21 cellular contexts compared by ENCODE assay signal in genomic region chrX:124699876-124700275, GRCh38.
DNase-seq lines count a peak whose midpoint lies in the region; ATAC-seq, FAIRE-seq and TF ChIP-seq lines count a peak whose summit lies in the region.
"Had no signal": no experiment of that assay in that cellular context is flagged by ENCODE, and none has a peak within 500 bp of the region (broad histone marks: within the 10 kb centered on the region; RNA-seq: fewer than 3 reads in every experiment).

No MANE protein-coding gene starts in this region.

- BruUV-seq in HepG2 (replicated peaks; lab: Mats Ljungman, UMichigan) = no TSS peak
- no TSS peak for BruUV-seq in K562 (replicated peaks; lab: Mats Ljungman, UMichigan)

- no peak overlapping the region for H3K27ac ChIP-seq in HepG2 (ENCODE audit: extremely low read length, insufficient read depth, low read length)
- no peak overlapping the region for H3K27ac ChIP-seq in right lobe of liver
- no peak overlapping the region for H3K27ac ChIP-seq in K562 (ENCODE audit: extremely low read depth, low read depth, low read length)
- H3K27ac ChIP-seq: 22Rv1, BLaER1 had no signal

- H2AFZ ChIP-seq in HepG2 (ENCODE audit: low read length) (no peak overlapping the region), K562 (ENCODE audit: low read depth, low read length) (no peak overlapping the region)

- no peak overlapping the region for H3K4me2 ChIP-seq in HepG2 (ENCODE audit: low read depth, low read length)
- no peak overlapping the region for H3K4me2 ChIP-seq in K562 (ENCODE audit: insufficient read depth, low read length)
- H3K4me2 ChIP-seq: BLaER1 had no signal

- H3K36me3 ChIP-seq in HepG2 (replicated peaks in 1 of 2; ENCODE audit: control insufficient read depth in 1 of 2, insufficient read depth in 2 of 2, low read length in 2 of 2) (no peaks in the 10 kb centered on the region), right lobe of liver (no peaks in the 10 kb centered on the region), K562 (ENCODE audit: control insufficient read depth, insufficient read depth, low read length) (no peaks in the 10 kb centered on the region)
- H3K36me3 ChIP-seq: BE2C, BLaER1 had no signal

- no peaks in the 10 kb centered on the region for H3K9me1 ChIP-seq in K562 (ENCODE audit: control insufficient read depth, insufficient read depth, low read length)

- POLR2A ChIA-PET in HepG2 (lab: Yijun Ruan, JAX) = no interaction called here
- POLR2A ChIA-PET in K562 (lab: Yijun Ruan, JAX) = no interaction called here

- TF ChIP-seq POLR2A in HepG2 (IDR thresholded peaks at IDR 0.05; ENCODE audit: insufficient read depth in 1 of 2, low read depth in 2 of 2, low read length in 2 of 2) (no peak), right lobe of liver (IDR thresholded peaks at IDR 0.05) (no peak), K562 (conservative IDR thresholded peaks at IDR 0.05) (no peak), erythroblast (IDR thresholded peaks at IDR 0.05; ENCODE audit: low read length) (no peak)

- in situ Hi-C loops in HepG2 (cut with HindIII; ENCODE audit: extremely low pct_ligation_motif_present, low pct_unique_long_range_greater_than_20kb) (no loop called here), K562 (cut with MboI) (no loop called here)

- H3K4me1 ChIP-seq in HepG2 (ENCODE audit: insufficient read depth, low read length) (no peaks in the 10 kb centered on the region), right lobe of liver (no peaks in the 10 kb centered on the region), K562 (replicated peaks in 1 of 2; ENCODE audit: control insufficient read depth in 2 of 2, insufficient read depth in 2 of 2, low read length in 2 of 2) (no peaks in the 10 kb centered on the region; a peak in 1 of 5 replicates)
- H3K4me1 ChIP-seq: BE2C had no signal

- intact Hi-C loops in HepG2 (cut with micrococcal nuclease; ENCODE audit: unreplicated experiment) (no loop called here), right lobe of liver (cut with DNase I) (no loop called here), K562 (cut with micrococcal nuclease) (no loop called here)

- 0% methylated on average over 2 of the region's 2 CpGs for WGBS in HepG2 (ENCODE audit: low lambda C conversion rate)
- 35% methylated on average over 2 of the region's 2 CpGs for WGBS in right lobe of liver (ENCODE audit: insufficient coverage, low coverage, low lambda C conversion rate, missing lambda C conversion rate)
- WGBS in K562 (ENCODE audit: insufficient coverage, low coverage, missing lambda C conversion rate) = 29% methylated on average over 2 of the region's 2 CpGs

- FAIRE-seq in HepG2 (lab: Jason Lieb, UNC) (no peak), K562 (lab: Jason Lieb, UNC) (no peak)
- FAIRE-seq: G401.6, GM12891, GM19239 had no signal

- no peak overlapping the region for H3K9ac ChIP-seq in HepG2 (ENCODE audit: insufficient read depth, low read depth, low read length)
- no peak overlapping the region for H3K9ac ChIP-seq in K562 (ENCODE audit: insufficient read depth in 1 of 2, low read depth in 2 of 2, low read length in 2 of 2)
- H3K9ac ChIP-seq: BLaER1 had no signal

- TF ChIP-seq RAD21 in HepG2 (CRISPR knock-in tag; IDR thresholded peaks at IDR 0.05) (no peak), K562 (CRISPR knock-in tag; conservative IDR thresholded peaks at IDR 0.05 in 1 of 2, IDR thresholded peaks at IDR 0.05 in 1 of 2) (no peak)

- H4K20me1 ChIP-seq in HepG2 (ENCODE audit: insufficient read depth, low read length) (no peaks in the 10 kb centered on the region), K562 (replicated peaks; ENCODE audit: control insufficient read depth, insufficient read depth, low read length) (no peaks in the 10 kb centered on the region)
- H4K20me1 ChIP-seq: BLaER1 had no signal

- no peak for TF ChIP-seq CTCF in HepG2 (CRISPR knock-in tag; IDR thresholded peaks at IDR 0.05)
- no peak for TF ChIP-seq CTCF in right lobe of liver (IDR thresholded peaks at IDR 0.05)
- TF ChIP-seq CTCF in K562 (IDR thresholded peaks at IDR 0.05 in 2 of 3, conservative IDR thresholded peaks at IDR 0.05 in 1 of 3; ENCODE audit: insufficient read depth in 2 of 3, low read depth in 1 of 3, low read length in 3 of 3) = no peak

- no peak overlapping the region for H3K4me3 ChIP-seq in HepG2 (replicated peaks in 1 of 3; ENCODE audit: insufficient read depth in 1 of 3, low read depth in 2 of 3, low read length in 3 of 3)
- H3K4me3 ChIP-seq in right lobe of liver = no peak overlapping the region
- no peak overlapping the region for H3K4me3 ChIP-seq in K562
- H3K4me3 ChIP-seq: BLaER1 had no signal

- H3K79me2 ChIP-seq in HepG2 (ENCODE audit: insufficient read depth, low read length) (no peaks in the 10 kb centered on the region), K562 (ENCODE audit: control insufficient read depth, insufficient read depth, low read length) (no peaks in the 10 kb centered on the region)

- ATAC-seq in HepG2 (no peak), right lobe of liver (no peak), K562 (no peak), HG03565 (IDR thresholded peaks at IDR 0.05; ENCODE audit: unreplicated experiment) (no peak)

- DNase-seq in HepG2 (ENCODE audit: low spot score) = no peak
- no peak for DNase-seq in right lobe of liver
- no peak for DNase-seq in K562 (ENCODE audit: extremely low read depth in 1 of 4, low spot score in 3 of 4)
- peak; percentile 1 to 9 for DNase-seq in erythroblast (lab: John Stamatoyannopoulos, UW)
- DNase-seq in stimulated activated CD4-positive, alpha-beta T cell treated with anti-CD3 and anti-CD28 coated beads, Interleukin-4, amount 100 ng/mL, for 24 hours = no peak
- DNase-seq: ACHN; BE2C; C1 segment of cervical spinal cord; CD4-positive, alpha-beta memory T cell; CD4-positive, CD25-positive, alpha-beta regulatory T cell; CD8-positive, alpha-beta memory T cell; COR-L47; DMS 273 treated with DMSO at 0.1 percent for 48 hours; DMS79 treated with DMSO at 0.1 percent for 48 hours; GF-D8 had no signal

- no peak for TF ChIP-seq EP300 in HepG2 (IDR thresholded peaks at IDR 0.05; ENCODE audit: low read depth in 2 of 2, low read length in 2 of 2)
- no peak for TF ChIP-seq EP300 in HepG2 (CRISPR knock-in tag; IDR thresholded peaks at IDR 0.05; ENCODE audit: borderline replicate concordance)
- no peak for TF ChIP-seq EP300 in K562 (IDR thresholded peaks at IDR 0.05; ENCODE audit: low read length)

- no peaks in the 10 kb centered on the region for H3K9me3 ChIP-seq in HepG2 (ENCODE audit: low read length)
- H3K9me3 ChIP-seq in right lobe of liver = no peaks in the 10 kb centered on the region
- H3K9me3 ChIP-seq in K562 (replicated peaks; ENCODE audit: control insufficient read depth, insufficient read depth, low read depth, low read length) = no peaks in the 10 kb centered on the region
- H3K9me3 ChIP-seq: BE2C, BLaER1 had no signal

- CTCF ChIA-PET in HepG2 (lab: Yijun Ruan, JAX; ENCODE audit: low intra/inter-chr PET ratio, low total read pairs) = no interaction called here
- CTCF ChIA-PET in K562 (lab: Yijun Ruan, JAX; ENCODE audit: low intra/inter-chr PET ratio) = no interaction called here

- H3K27me3 ChIP-seq in HepG2 (ENCODE audit: control insufficient read depth in 1 of 2, insufficient read depth in 2 of 2, low read length in 2 of 2) = no peaks in the 10 kb centered on the region
- no peaks in the 10 kb centered on the region for H3K27me3 ChIP-seq in right lobe of liver
- H3K27me3 ChIP-seq in K562 (ENCODE audit: control insufficient read depth in 2 of 2, insufficient read depth in 2 of 2, low read length in 2 of 2) = no peaks in the 10 kb centered on the region
- H3K27me3 ChIP-seq: BE2C had no signal

TF ChIP-seq in HepG2, 621 proteins besides CTCF, POLR2A, EP300 and RAD21 (continues in another document):
- no peak for TF ChIP-seq FIP1L1 (IDR thresholded peaks at IDR 0.05; ENCODE audit: borderline replicate concordance, insufficient read depth, low read depth, low read length)
- TF ChIP-seq, protein P1, sequence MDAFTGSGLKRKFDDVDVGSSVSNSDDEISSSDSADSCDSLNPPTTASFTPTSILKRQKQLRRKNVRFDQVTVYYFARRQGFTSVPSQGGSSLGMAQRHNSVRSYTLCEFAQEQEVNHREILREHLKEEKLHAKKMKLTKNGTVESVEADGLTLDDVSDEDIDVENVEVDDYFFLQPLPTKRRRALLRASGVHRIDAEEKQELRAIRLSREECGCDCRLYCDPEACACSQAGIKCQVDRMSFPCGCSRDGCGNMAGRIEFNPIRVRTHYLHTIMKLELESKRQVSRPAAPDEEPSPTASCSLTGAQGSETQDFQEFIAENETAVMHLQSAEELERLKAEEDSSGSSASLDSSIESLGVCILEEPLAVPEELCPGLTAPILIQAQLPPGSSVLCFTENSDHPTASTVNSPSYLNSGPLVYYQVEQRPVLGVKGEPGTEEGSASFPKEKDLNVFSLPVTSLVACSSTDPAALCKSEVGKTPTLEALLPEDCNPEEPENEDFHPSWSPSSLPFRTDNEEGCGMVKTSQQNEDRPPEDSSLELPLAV (CRISPR knock-in tag; conservative IDR thresholded peaks at IDR 0.05; ENCODE audit: low read depth) = no peak

TF ChIP-seq in K562, 482 proteins besides CTCF, POLR2A, EP300 and RAD21 (continues in another document):
- TF ChIP-seq ZNF316 (IDR thresholded peaks at IDR 0.05) = peak; percentile 89
- TF ChIP-seq ESRRB (CRISPR knock-in tag; IDR thresholded peaks at IDR 0.05; ENCODE audit: borderline replicate concordance) = no peak
- no peak for TF ChIP-seq ZNF551 (CRISPR knock-in tag; IDR thresholded peaks at IDR 0.05)
- peak; percentile 73 for TF ChIP-seq MAFF (IDR thresholded peaks at IDR 0.05; ENCODE audit: low read length)
- TF ChIP-seq ZNF134 (CRISPR knock-in tag; conservative IDR thresholded peaks at IDR 0.05) = no peak
- TF ChIP-seq SRSF3 (IDR thresholded peaks at IDR 0.05; ENCODE audit: insufficient read depth, low read length) = no peak
- TF ChIP-seq, protein P2, sequence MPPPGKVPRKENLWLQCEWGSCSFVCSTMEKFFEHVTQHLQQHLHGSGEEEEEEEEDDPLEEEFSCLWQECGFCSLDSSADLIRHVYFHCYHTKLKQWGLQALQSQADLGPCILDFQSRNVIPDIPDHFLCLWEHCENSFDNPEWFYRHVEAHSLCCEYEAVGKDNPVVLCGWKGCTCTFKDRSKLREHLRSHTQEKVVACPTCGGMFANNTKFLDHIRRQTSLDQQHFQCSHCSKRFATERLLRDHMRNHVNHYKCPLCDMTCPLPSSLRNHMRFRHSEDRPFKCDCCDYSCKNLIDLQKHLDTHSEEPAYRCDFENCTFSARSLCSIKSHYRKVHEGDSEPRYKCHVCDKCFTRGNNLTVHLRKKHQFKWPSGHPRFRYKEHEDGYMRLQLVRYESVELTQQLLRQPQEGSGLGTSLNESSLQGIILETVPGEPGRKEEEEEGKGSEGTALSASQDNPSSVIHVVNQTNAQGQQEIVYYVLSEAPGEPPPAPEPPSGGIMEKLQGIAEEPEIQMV (tag; conservative IDR thresholded peaks at IDR 0.05; ENCODE audit: low read depth) = no peak
- peak; percentile 66; the same call in 1 of the 2 replicates for TF ChIP-seq MAFK (IDR thresholded peaks at IDR 0.05; ENCODE audit: low read length)
- TF ChIP-seq NFE2 (IDR thresholded peaks at IDR 0.05; ENCODE audit: low read depth) = peak; percentile 70
- peak; percentile 90 for TF ChIP-seq MAFG (tag; conservative IDR thresholded peaks at IDR 0.05)
- TF ChIP-seq NFE2L1 (tag; IDR thresholded peaks at IDR 0.05; ENCODE audit: borderline replicate concordance, low read depth) = peak; percentile 67; the same call in 1 of the 2 replicates
- TF ChIP-seq C11orf30 (IDR thresholded peaks at IDR 0.05; ENCODE audit: low read depth) = peak; percentile 77

Comparison
In these comparisons a context has a peak if more than half of its experiments do, and no peak if none do; other contexts are left out.
1. DNase-seq: peak in erythroblast (2 of 2); none in HepG2 (single experiment), right lobe of liver (0 of 3), K562 (0 of 4) and stimulated activated CD4-positive, alpha-beta T cell treated with anti-CD3 and anti-CD28 coated beads, Interleukin-4, amount 100 ng/mL, for 24 hours (single experiment).
2. Of the 241 proteins assayed by ChIP-seq in both HepG2 and K562: peak only in HepG2: none; only in K562: MAFF, MAFG, MAFK, NFE2 and NFE2L1; in both: none; in neither: 236.